9 cellular contexts compared by ENCODE assay signal in genomic region chr9:93028448-93029006, GRCh38. TPM values are rescaled to one million over a fixed set of nuclear protein-coding genes. Genes with fewer than 3 reads are reported as not detected.
A peak's percentile ranks its signal among the peaks of the same experiment; 100 is the strongest.
DNase-seq lines count a peak whose midpoint lies in the region; ATAC-seq and TF ChIP-seq lines count a peak whose summit lies in the region.
"Had no signal": no experiment of that assay in that cellular context is flagged by ENCODE, and none has a peak within 500 bp of the region (broad histone marks: within the 10 kb centered on the region; RNA-seq: fewer than 3 reads in every experiment).

No MANE protein-coding gene starts in this region.

- no peaks in the 10 kb centered on the region for H3K9me3 ChIP-seq in HAP-1

- in situ Hi-C loops in HAP-1 (cut with MboI; ENCODE audit: low sequenced_read_pairs) = no loop called here

- no peaks in the 10 kb centered on the region for H3K4me1 ChIP-seq in HAP-1

- H3K4me3 ChIP-seq in HAP-1 = no peak overlapping the region

- no peaks in the 10 kb centered on the region for H3K36me3 ChIP-seq in HAP-1 (replicated peaks)

- DNase-seq in GM19240 (ENCODE audit: insufficient read length, low spot score) = peak; percentile 50
- peak; percentile 60 for DNase-seq in SKM-1 (lab: John Stamatoyannopoulos, UW; ENCODE audit: unreplicated experiment)
- DNase-seq in activated naive CD4-positive, alpha-beta T cell treated with Interleukin-2 at 50 U/mL for 16 hours = peak; percentile 47
- DNase-seq in stimulated activated CD4-positive, alpha-beta T cell treated with anti-CD3 and anti-CD28 coated beads, TNF-alpha, amount 100 ng/mL, for 4 hours (ENCODE audit: low read depth in 3 of 3) = peak in 2 of 3 experiments; percentile 18 to 49
- DNase-seq in HAP-1 (ENCODE audit: low spot score in 2 of 2) = no peak
- no peak for DNase-seq in hypothalamus (lab: John Stamatoyannopoulos, UW)
- no peak for DNase-seq in NCI-H128 (lab: John Stamatoyannopoulos, UW; ENCODE audit: unreplicated experiment)
- DNase-seq in omental fat pad (ENCODE audit: low spot score) = no peak

- ATAC-seq in omental fat pad (ENCODE audit: low FRiP score) = no peak

- TF ChIP-seq CTCF in omental fat pad (IDR thresholded peaks at IDR 0.05) = no peak

- no peaks in the 10 kb centered on the region for H3K27me3 ChIP-seq in HAP-1 (ENCODE audit: low read depth)

RNA-seq across cellular contexts. Expression of gene SUSD3, which starts 30.0 kb away (rescaled TPM):
- 10 to 100 TPM in 2 of 4 donors, 1 to 10 TPM in 2; 6.8 to 24.2 (median 12.8) TPM for total RNA-seq in omental fat pad
- total RNA-seq: LHCN-M2 had no signal

Comparison
In these comparisons a context has a peak if more than half of its experiments do, and no peak if none do; other contexts are left out.
1. DNase-seq: peak in GM19240 (single experiment), SKM-1 (single experiment), activated naive CD4-positive, alpha-beta T cell treated with Interleukin-2 at 50 U/mL for 16 hours (single experiment) and stimulated activated CD4-positive, alpha-beta T cell treated with anti-CD3 and anti-CD28 coated beads, TNF-alpha, amount 100 ng/mL, for 4 hours (2 of 3); none in HAP-1 (0 of 2), hypothalamus (0 of 51), NCI-H128 (single experiment) and omental fat pad (single experiment).